ENCODE assay signal across 8 cellular contexts in genomic region chr3:195659136-195659533, GRCh38.
DNase-seq lines count a peak whose midpoint lies in the region; ATAC-seq, FAIRE-seq and TF ChIP-seq lines count a peak whose summit lies in the region.
"Not testable (repeated sequence)": the region's sequence is repeated elsewhere in the genome, so short reads cannot be mapped to it uniquely, and the experiment has no call there.

No MANE protein-coding gene starts in this region.

- not testable (repeated sequence) for TF ChIP-seq POLR2A in H54 (IDR thresholded peaks at IDR 0.05; ENCODE audit: low read depth, low read length); K562 (conservative IDR thresholded peaks at IDR 0.05)

- peak overlapping the region; percentile 26 for H3K4me3 Mint-ChIP-seq in activated CD8-positive, alpha-beta T cell treated with anti-CD3 and anti-CD28 coated beads for 36 hours
- H3K4me3 Mint-ChIP-seq in natural killer cell treated with Interleukin-12 subunit alpha and Interleukin-12 subunit beta and Interleukin-15 and Interleukin-18, amount 100 ng/mL, for 72 hours, result peak overlapping the region; percentile 69
- H3K4me3 Mint-ChIP-seq in stimulated activated naive CD8-positive, alpha-beta T cell treated with anti-CD3 and anti-CD28 coated beads, Interleukin-15, Interleukin-2, amounts not matched to agents 100 ng/mL and 50 ng/mL, for 24 hours, result peak overlapping the region; percentile 62

- H3K9me3 ChIP-seq in Panc1 (ENCODE audit: control insufficient read depth, insufficient read depth, low read depth, low read length); K562 (replicated peaks; ENCODE audit: control insufficient read depth, insufficient read depth, low read depth, low read length): not testable (repeated sequence)

- not testable (repeated sequence) for H3K4me2 ChIP-seq in K562 (ENCODE audit: insufficient read depth, low read length)

- FAIRE-seq in H54 (lab: Jason Lieb, UNC), result peak; percentile 58
- FAIRE-seq in K562 (lab: Jason Lieb, UNC), result not testable (repeated sequence)

- H3K36me3 ChIP-seq in Panc1 (ENCODE audit: control insufficient read depth, insufficient read depth, low read length); K562 (ENCODE audit: control insufficient read depth, insufficient read depth, low read length): not testable (repeated sequence)

- not testable (repeated sequence) for H3K36me3 Mint-ChIP-seq in activated CD8-positive, alpha-beta T cell treated with anti-CD3 and anti-CD28 coated beads for 36 hours (ENCODE audit: low read depth); natural killer cell treated with Interleukin-12 subunit alpha and Interleukin-12 subunit beta and Interleukin-15 and Interleukin-18, amount 100 ng/mL, for 72 hours; stimulated activated naive CD8-positive, alpha-beta T cell treated with anti-CD3 and anti-CD28 coated beads, Interleukin-15, Interleukin-2, amounts not matched to agents 100 ng/mL and 50 ng/mL, for 24 hours (ENCODE audit: low read depth)

- not testable (repeated sequence) for H2AFZ ChIP-seq in K562 (ENCODE audit: low read depth, low read length)

- TF ChIP-seq CTCF in AG10803 (conservative IDR thresholded peaks at IDR 0.05; ENCODE audit: low read length); Panc1 (IDR thresholded peaks at IDR 0.05); activated CD8-positive, alpha-beta T cell treated with anti-CD3 and anti-CD28 coated beads for 36 hours (IDR thresholded peaks at IDR 0.05); K562 (IDR thresholded peaks at IDR 0.05 in 2 of 3, conservative IDR thresholded peaks at IDR 0.05 in 1 of 3; ENCODE audit: insufficient read depth in 2 of 3, low read depth in 1 of 3, low read length in 3 of 3); fibroblast of pulmonary artery (IDR thresholded peaks at IDR 0.05; ENCODE audit: low read length, missing control alignments): not testable (repeated sequence)

- DNase-seq in AG10803 (ENCODE audit: low read depth); H54 (ENCODE audit: insufficient read length, low spot score); Panc1 (ENCODE audit: low read depth, low spot score); activated CD8-positive, alpha-beta T cell treated with anti-CD3 and anti-CD28 coated beads for 36 hours; K562 (ENCODE audit: extremely low read depth in 1 of 4, low spot score in 3 of 4); fibroblast of pulmonary artery (ENCODE audit: low read depth); natural killer cell treated with Interleukin-12 subunit alpha and Interleukin-12 subunit beta and Interleukin-15 and Interleukin-18, amount 100 ng/mL, for 72 hours (ENCODE audit: low spot score): not testable (repeated sequence)

- H3K4me1 ChIP-seq in Panc1 (ENCODE audit: control insufficient read depth, insufficient read depth, low read length); K562 (replicated peaks in 1 of 2; ENCODE audit: control insufficient read depth in 2 of 2, insufficient read depth in 2 of 2, low read length in 2 of 2): not testable (repeated sequence)

- not testable (repeated sequence) for H4K20me1 ChIP-seq in K562 (replicated peaks; ENCODE audit: control insufficient read depth, insufficient read depth, low read length)

- H3K9me3 Mint-ChIP-seq in activated CD8-positive, alpha-beta T cell treated with anti-CD3 and anti-CD28 coated beads for 36 hours; natural killer cell treated with Interleukin-12 subunit alpha and Interleukin-12 subunit beta and Interleukin-15 and Interleukin-18, amount 100 ng/mL, for 72 hours; stimulated activated naive CD8-positive, alpha-beta T cell treated with anti-CD3 and anti-CD28 coated beads, Interleukin-15, Interleukin-2, amounts not matched to agents 100 ng/mL and 50 ng/mL, for 24 hours: not testable (repeated sequence)

- 0 out of 4 replicates have a peak overlapping the region, but pooled peaks of 1 of the 2 experiments have one; percentile 64 for H3K9ac ChIP-seq in K562 (ENCODE audit: insufficient read depth in 1 of 2, low read depth in 2 of 2, low read length in 2 of 2)

- H3K9me1 ChIP-seq in K562 (ENCODE audit: control insufficient read depth, insufficient read depth, low read length), result not testable (repeated sequence)

- H3K4me3 ChIP-seq in AG10803 (ENCODE audit: low read length) (peak overlapping the region; percentile 41), Panc1 (ENCODE audit: low read depth in 2 of 2, low read length in 2 of 2) (peak overlapping the region; percentile 16 to 48; a peak in 3 of 4 replicates), fibroblast of pulmonary artery (replicated peaks; ENCODE audit: low read depth, low read length) (peak overlapping the region; percentile 32)
- not testable (repeated sequence) for H3K4me3 ChIP-seq in K562

- intact Hi-C loops in Panc1 (cut with micrococcal nuclease; ENCODE audit: unreplicated experiment), result not testable (repeated sequence)
- intact Hi-C loops in activated CD8-positive, alpha-beta T cell treated with anti-CD3 and anti-CD28 coated beads for 36 hours (cut with micrococcal nuclease), result loop anchor here (10.0 kb wide), 1 partner anchor 196 kb away; no protein-coding TSS in a partner anchor
- intact Hi-C loops in K562 (cut with micrococcal nuclease), result loop anchor here (10.0 kb wide), 1 partner anchor 196 kb away; no protein-coding TSS in a partner anchor

- not testable (repeated sequence) for H3K4me1 Mint-ChIP-seq in activated CD8-positive, alpha-beta T cell treated with anti-CD3 and anti-CD28 coated beads for 36 hours (ENCODE audit: low read depth); natural killer cell treated with Interleukin-12 subunit alpha and Interleukin-12 subunit beta and Interleukin-15 and Interleukin-18, amount 100 ng/mL, for 72 hours (ENCODE audit: low read depth in 2 of 2); stimulated activated naive CD8-positive, alpha-beta T cell treated with anti-CD3 and anti-CD28 coated beads, Interleukin-15, Interleukin-2, amounts not matched to agents 100 ng/mL and 50 ng/mL, for 24 hours (ENCODE audit: low read depth)

- POLR2A ChIA-PET in Panc1 (lab: Charles Lee); activated CD8-positive, alpha-beta T cell treated with anti-CD3 and anti-CD28 coated beads for 36 hours (lab: Charles Lee); K562 (lab: Yijun Ruan, JAX): not testable (repeated sequence)

- ATAC-seq in Panc1, result not testable (repeated sequence)
- ATAC-seq in activated CD8-positive, alpha-beta T cell treated with anti-CD3 and anti-CD28 coated beads for 36 hours, result peak; percentile 38
- peak; percentile 1; the same call in 1 of the 3 replicates for ATAC-seq in K562
- ATAC-seq in natural killer cell treated with Interleukin-12 subunit alpha and Interleukin-12 subunit beta and Interleukin-15 and Interleukin-18, amount 100 ng/mL, for 72 hours, result peak in 1 of 2 donors; percentile 37

- peaks cover 10% of the 10 kb centered on the region for H3K79me2 ChIP-seq in K562 (ENCODE audit: control insufficient read depth, insufficient read depth, low read length)

- H3K27ac Mint-ChIP-seq in activated CD8-positive, alpha-beta T cell treated with anti-CD3 and anti-CD28 coated beads for 36 hours; natural killer cell treated with Interleukin-12 subunit alpha and Interleukin-12 subunit beta and Interleukin-15 and Interleukin-18, amount 100 ng/mL, for 72 hours; stimulated activated naive CD8-positive, alpha-beta T cell treated with anti-CD3 and anti-CD28 coated beads, Interleukin-15, Interleukin-2, amounts not matched to agents 100 ng/mL and 50 ng/mL, for 24 hours: not testable (repeated sequence)

- WGBS in K562 (ENCODE audit: insufficient coverage, low coverage, missing lambda C conversion rate), result 0% methylated on average over 1 of the region's 7 CpGs

- not testable (repeated sequence) for H3K27me3 ChIP-seq in Panc1 (ENCODE audit: control insufficient read depth, insufficient read depth, low read length); K562 (ENCODE audit: control insufficient read depth in 2 of 2, insufficient read depth in 2 of 2, low read length in 2 of 2)

- in situ Hi-C loops in Panc1 (cut with HindIII; ENCODE audit: low pct_unique_long_range_greater_than_20kb, low sequenced_read_pairs); K562 (cut with MboI): not testable (repeated sequence)

- not testable (repeated sequence) for TF ChIP-seq EP300 in K562 (IDR thresholded peaks at IDR 0.05; ENCODE audit: low read length)

- TF ChIP-seq RAD21 in K562 (CRISPR knock-in tag; conservative IDR thresholded peaks at IDR 0.05 in 1 of 2, IDR thresholded peaks at IDR 0.05 in 1 of 2), result not testable (repeated sequence)

- not testable (repeated sequence) for H3K27me3 Mint-ChIP-seq in activated CD8-positive, alpha-beta T cell treated with anti-CD3 and anti-CD28 coated beads for 36 hours; natural killer cell treated with Interleukin-12 subunit alpha and Interleukin-12 subunit beta and Interleukin-15 and Interleukin-18, amount 100 ng/mL, for 72 hours; stimulated activated naive CD8-positive, alpha-beta T cell treated with anti-CD3 and anti-CD28 coated beads, Interleukin-15, Interleukin-2, amounts not matched to agents 100 ng/mL and 50 ng/mL, for 24 hours

- BruUV-seq in Panc1 (replicated peaks; lab: Mats Ljungman, UMichigan); K562 (replicated peaks; lab: Mats Ljungman, UMichigan): not testable (repeated sequence)

- H3K27ac ChIP-seq in Panc1 (ENCODE audit: low read length); K562 (ENCODE audit: extremely low read depth, low read depth, low read length): not testable (repeated sequence)

- CTCF ChIA-PET in Panc1 (lab: Charles Lee); activated CD8-positive, alpha-beta T cell treated with anti-CD3 and anti-CD28 coated beads for 36 hours (lab: Charles Lee); K562 (lab: Yijun Ruan, JAX; ENCODE audit: low intra/inter-chr PET ratio): not testable (repeated sequence)

TF ChIP-seq in K562, 482 proteins besides CTCF, POLR2A, EP300 and RAD21:
- TF ChIP-seq CEBPG (CRISPR knock-in tag; IDR thresholded peaks at IDR 0.05), result not testable (repeated sequence)
- TF ChIP-seq CEBPG (tag; conservative IDR thresholded peaks at IDR 0.05 in 1 of 2, IDR thresholded peaks at IDR 0.05 in 1 of 2), result 0 out of 4 replicates have a peak, but pooled peaks of 1 of the 2 experiments have one; percentile 23
